ENCODE assay signal across 1 cellular context in the genomic region with DNA sequence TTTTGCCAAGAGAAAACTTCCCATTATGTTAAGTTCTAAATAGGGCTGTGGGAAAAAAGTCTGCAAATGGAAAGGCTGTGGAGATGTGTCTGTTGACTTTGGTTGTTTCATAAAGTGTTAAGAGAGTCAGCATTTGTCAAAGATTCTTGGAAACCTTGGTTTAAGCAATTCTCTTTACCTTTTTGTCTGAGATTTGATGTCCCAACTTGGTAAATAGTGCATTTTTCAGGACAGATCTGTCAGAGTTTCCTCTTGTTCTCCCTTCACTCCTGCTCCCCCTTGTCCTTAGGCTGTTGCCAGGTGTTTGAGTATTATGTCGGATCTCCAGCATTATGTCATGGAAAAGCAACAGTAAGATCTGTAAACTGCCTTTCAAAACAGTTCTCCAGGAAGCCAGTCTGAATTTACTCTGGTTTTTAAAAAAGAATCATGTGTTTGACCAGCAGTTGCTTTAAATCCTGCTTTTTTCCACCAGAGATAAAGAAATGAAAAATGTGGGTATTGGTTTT.
TF ChIP-seq lines count a peak whose summit lies in the region.

No MANE protein-coding gene starts in this region.

TF ChIP-seq in endothelial cell of umbilical vein, 7 proteins besides CTCF, POLR2A, EP300 and RAD21 (continued from another document):
- TF ChIP-seq POLR2AphosphoS5 (IDR thresholded peaks at IDR 0.05; ENCODE audit: insufficient read depth, low read depth, low read length) (no peak), EZH2 (IDR thresholded peaks at IDR 0.05; ENCODE audit: borderline replicate concordance, low read depth, low read length, severe bottlenecking) (no peak), MYC (IDR thresholded peaks at IDR 0.05; ENCODE audit: low read depth, low read length) (no peak), JUN (IDR thresholded peaks at IDR 0.05; ENCODE audit: borderline replicate concordance, insufficient read depth, insufficient read length, low read depth) (no peak)
- TF ChIP-seq, protein P1, sequence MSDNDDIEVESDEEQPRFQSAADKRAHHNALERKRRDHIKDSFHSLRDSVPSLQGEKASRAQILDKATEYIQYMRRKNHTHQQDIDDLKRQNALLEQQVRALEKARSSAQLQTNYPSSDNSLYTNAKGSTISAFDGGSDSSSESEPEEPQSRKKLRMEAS (IDR thresholded peaks at IDR 0.05; ENCODE audit: insufficient read depth, insufficient read length), result no peak
